ENCODE assay signal across 25 cellular contexts in the genomic region with DNA sequence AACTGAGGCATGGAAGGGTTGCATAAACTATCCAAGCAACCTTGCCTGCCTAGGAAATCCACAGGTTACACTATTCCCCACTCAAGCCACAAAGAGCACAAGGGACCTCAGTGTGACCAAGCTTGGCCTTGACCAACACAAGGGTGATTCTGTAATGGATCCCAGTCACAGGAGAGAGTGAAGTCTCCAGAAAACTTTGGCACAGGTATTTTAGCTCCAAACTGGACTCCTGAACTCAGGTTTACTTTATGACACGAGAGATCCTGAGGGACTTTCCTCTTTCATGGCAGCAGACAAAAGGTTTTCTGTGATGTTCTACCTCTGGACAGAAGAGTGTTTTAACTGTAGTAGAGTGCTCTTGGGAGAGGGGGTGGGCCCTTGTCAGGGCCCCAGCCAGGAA.
DNase-seq lines count a peak whose midpoint lies in the region; ATAC-seq, FAIRE-seq and TF ChIP-seq lines count a peak whose summit lies in the region.
"Had no signal": no experiment of that assay in that cellular context is flagged by ENCODE, and none has a peak within 500 bp of the region (broad histone marks: within the 10 kb centered on the region; RNA-seq: fewer than 3 reads in every experiment).

No MANE protein-coding gene starts in this region.

- POLR2A ChIA-PET in HepG2 (lab: Yijun Ruan, JAX): no interaction called here

- no peak overlapping the region for H3K9ac ChIP-seq in HepG2 (ENCODE audit: insufficient read depth, low read depth, low read length)
- H3K9ac ChIP-seq: BLaER1 treated with 17β-estradiol and CSF1 and Interleukin-3, amounts not matched to agents 10 nM and 100 nM; GM23248 had no signal

- no peak overlapping the region for H2AFZ ChIP-seq in HepG2 (ENCODE audit: low read length)
- H2AFZ ChIP-seq: GM23248 had no signal

- TF ChIP-seq POLR2A in esophagus muscularis mucosa (IDR thresholded peaks at IDR 0.05; ENCODE audit: low read depth): no peak
- no peak for TF ChIP-seq POLR2A in HepG2 (IDR thresholded peaks at IDR 0.05; ENCODE audit: insufficient read depth in 1 of 2, low read depth in 2 of 2, low read length in 2 of 2)

- no peak overlapping the region for H3K4me2 ChIP-seq in HepG2 (ENCODE audit: low read depth, low read length)
- H3K4me2 ChIP-seq: A549; BLaER1 treated with 17β-estradiol and CSF1 and Interleukin-3, amounts not matched to agents 10 nM and 100 nM had no signal

- no peak overlapping the region for H3K27ac ChIP-seq in esophagus muscularis mucosa (replicated peaks in 1 of 4)
- no peak overlapping the region for H3K27ac ChIP-seq in HepG2 (ENCODE audit: extremely low read length, insufficient read depth, low read length)
- H3K27ac ChIP-seq: A549; BLaER1 treated with 17β-estradiol and CSF1 and Interleukin-3, amounts not matched to agents 10 nM and 100 nM; GM23248 had no signal

- no peaks in the 10 kb centered on the region for H3K9me3 ChIP-seq in esophagus muscularis mucosa
- no peaks in the 10 kb centered on the region for H3K9me3 ChIP-seq in HepG2 (ENCODE audit: low read length)
- no peaks in the 10 kb centered on the region for H3K9me3 ChIP-seq in mucosa of descending colon
- H3K9me3 ChIP-seq: A549; BE2C; BLaER1 treated with 17β-estradiol and CSF1 and Interleukin-3, amounts not matched to agents 10 nM and 100 nM had no signal

- H3K79me2 ChIP-seq in HepG2 (ENCODE audit: insufficient read depth, low read length): no peaks in the 10 kb centered on the region

- H3K27me3 ChIP-seq in esophagus muscularis mucosa (no peaks in the 10 kb centered on the region), HepG2 (ENCODE audit: control insufficient read depth in 1 of 2, insufficient read depth in 2 of 2, low read length in 2 of 2) (no peaks in the 10 kb centered on the region)
- H3K27me3 ChIP-seq: BE2C; BLaER1 treated with 17β-estradiol and CSF1 and Interleukin-3, amounts not matched to agents 10 nM and 100 nM had no signal

- ATAC-seq in HepG2: peak; percentile 46
- ATAC-seq in mucosa of descending colon: peak; percentile 23
- no peak for ATAC-seq in HG02678 (IDR thresholded peaks at IDR 0.05; ENCODE audit: unreplicated experiment)
- ATAC-seq in HG03280 (IDR thresholded peaks at IDR 0.05; ENCODE audit: unreplicated experiment): no peak
- ATAC-seq: A549, GM12878 had no signal

- WGBS in esophagus muscularis mucosa: 77% methylated on average over 1 of the region's 1 CpG
- WGBS in HepG2 (ENCODE audit: low lambda C conversion rate): 0% methylated on average over 1 of the region's 1 CpG

- no peak for FAIRE-seq in HepG2 (lab: Jason Lieb, UNC)
- FAIRE-seq: A549, D721Med, GM12878, H1 had no signal

- H3K4me3 ChIP-seq in esophagus muscularis mucosa (no peak overlapping the region), HepG2 (replicated peaks in 1 of 3; ENCODE audit: insufficient read depth in 1 of 3, low read depth in 2 of 3, low read length in 3 of 3) (no peak overlapping the region), mucosa of descending colon (no peak overlapping the region)
- H3K4me3 ChIP-seq: A549; BLaER1 treated with 17β-estradiol and CSF1 and Interleukin-3, amounts not matched to agents 10 nM and 100 nM; GM12878; GM23248 had no signal

- TF ChIP-seq CTCF in esophagus muscularis mucosa (IDR thresholded peaks at IDR 0.05): no peak
- TF ChIP-seq CTCF in HepG2 (CRISPR knock-in tag; IDR thresholded peaks at IDR 0.05): no peak
- TF ChIP-seq CTCF in mucosa of descending colon (IDR thresholded peaks at IDR 0.05): no peak

- H3K36me3 ChIP-seq in esophagus muscularis mucosa (no peaks in the 10 kb centered on the region), HepG2 (replicated peaks in 1 of 2; ENCODE audit: control insufficient read depth in 1 of 2, insufficient read depth in 2 of 2, low read length in 2 of 2) (no peaks in the 10 kb centered on the region), mucosa of descending colon (ENCODE audit: low read depth) (no peaks in the 10 kb centered on the region)
- H3K36me3 ChIP-seq: BE2C; BLaER1 treated with 17β-estradiol and CSF1 and Interleukin-3, amounts not matched to agents 10 nM and 100 nM had no signal

- TF ChIP-seq EP300 in esophagus muscularis mucosa (IDR thresholded peaks at IDR 0.05) (no peak), HepG2 (IDR thresholded peaks at IDR 0.05; ENCODE audit: low read depth in 2 of 2, low read length in 2 of 2) (no peak), HepG2 (CRISPR knock-in tag; IDR thresholded peaks at IDR 0.05; ENCODE audit: borderline replicate concordance) (no peak)

- peak; percentile 50 for DNase-seq in esophagus muscularis mucosa (ENCODE audit: extremely low spot score)
- peak; percentile 17 for DNase-seq in HepG2 (ENCODE audit: low spot score)
- no peak for DNase-seq in mucosa of descending colon
- DNase-seq in NCI-H2196 (lab: John Stamatoyannopoulos, UW; ENCODE audit: unreplicated experiment): no peak
- DNase-seq in GM19238 (ENCODE audit: insufficient read length, low spot score): no peak
- DNase-seq: 8988T; ACHN; AML-193; BE2C; CD4-positive, alpha-beta T cell; CD8-positive, alpha-beta memory T cell; DMS 273 treated with DMSO at 0.1 percent for 48 hours; DMS79; EL; GDM1; GM23248; H7; HCEC 1CT had no signal

- H3K4me1 ChIP-seq in esophagus muscularis mucosa: no peaks in the 10 kb centered on the region
- peaks cover 7% of the 10 kb centered on the region; the same call in 1 of the 2 replicates for H3K4me1 ChIP-seq in HepG2 (ENCODE audit: insufficient read depth, low read length)
- H3K4me1 ChIP-seq in mucosa of descending colon (ENCODE audit: low read depth): no peaks in the 10 kb centered on the region
- H3K4me1 ChIP-seq: A549, BE2C had no signal

- in situ Hi-C loops in HepG2 (cut with HindIII; ENCODE audit: extremely low pct_ligation_motif_present, low pct_unique_long_range_greater_than_20kb): no loop called here

- BruUV-seq in HepG2 (replicated peaks; lab: Mats Ljungman, UMichigan): no TSS peak

- H4K20me1 ChIP-seq in HepG2 (ENCODE audit: insufficient read depth, low read length): no peaks in the 10 kb centered on the region
- H4K20me1 ChIP-seq: BLaER1 treated with 17β-estradiol and CSF1 and Interleukin-3, amounts not matched to agents 10 nM and 100 nM had no signal

- TF ChIP-seq RAD21 in HepG2 (CRISPR knock-in tag; IDR thresholded peaks at IDR 0.05): no peak

- intact Hi-C loops in esophagus muscularis mucosa (cut with DNase I): no loop called here
- intact Hi-C loops in HepG2 (cut with micrococcal nuclease; ENCODE audit: unreplicated experiment): no loop called here
- intact Hi-C loops in mucosa of descending colon (cut with DNase I, micrococcal nuclease): no loop called here

- CTCF ChIA-PET in HepG2 (lab: Yijun Ruan, JAX; ENCODE audit: low intra/inter-chr PET ratio, low total read pairs): no interaction called here

TF ChIP-seq in HepG2, 621 proteins besides CTCF, POLR2A, EP300 and RAD21 (continues in another document):
- TF ChIP-seq ZNF20 (CRISPR knock-in tag; IDR thresholded peaks at IDR 0.05): no peak
- no peak for TF ChIP-seq ZNF460 (CRISPR knock-in tag; IDR thresholded peaks at IDR 0.05; ENCODE audit: borderline replicate concordance)
- TF ChIP-seq, protein P1, sequence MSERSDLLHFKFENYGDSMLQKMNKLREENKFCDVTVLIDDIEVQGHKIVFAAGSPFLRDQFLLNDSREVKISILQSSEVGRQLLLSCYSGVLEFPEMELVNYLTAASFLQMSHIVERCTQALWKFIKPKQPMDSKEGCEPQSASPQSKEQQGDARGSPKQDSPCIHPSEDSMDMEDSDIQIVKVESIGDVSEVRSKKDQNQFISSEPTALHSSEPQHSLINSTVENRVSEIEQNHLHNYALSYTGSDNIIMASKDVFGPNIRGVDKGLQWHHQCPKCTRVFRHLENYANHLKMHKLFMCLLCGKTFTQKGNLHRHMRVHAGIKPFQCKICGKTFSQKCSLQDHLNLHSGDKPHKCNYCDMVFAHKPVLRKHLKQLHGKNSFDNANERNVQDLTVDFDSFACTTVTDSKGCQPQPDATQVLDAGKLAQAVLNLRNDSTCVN (CRISPR knock-in tag; IDR thresholded peaks at IDR 0.05; ENCODE audit: borderline replicate concordance): peak; percentile 58; the same call in 1 of the 2 replicates
- TF ChIP-seq YEATS4 (CRISPR knock-in tag; IDR thresholded peaks at IDR 0.05; ENCODE audit: borderline replicate concordance): no peak
- TF ChIP-seq XRCC5 (optimal IDR thresholded peaks at IDR 0.05; ENCODE audit: low read length): peak; percentile 39
- TF ChIP-seq SNAPC2 (CRISPR knock-in tag; IDR thresholded peaks at IDR 0.05): no peak
- TF ChIP-seq RCOR2 (CRISPR knock-in tag; IDR thresholded peaks at IDR 0.05): no peak
- TF ChIP-seq, protein P2, sequence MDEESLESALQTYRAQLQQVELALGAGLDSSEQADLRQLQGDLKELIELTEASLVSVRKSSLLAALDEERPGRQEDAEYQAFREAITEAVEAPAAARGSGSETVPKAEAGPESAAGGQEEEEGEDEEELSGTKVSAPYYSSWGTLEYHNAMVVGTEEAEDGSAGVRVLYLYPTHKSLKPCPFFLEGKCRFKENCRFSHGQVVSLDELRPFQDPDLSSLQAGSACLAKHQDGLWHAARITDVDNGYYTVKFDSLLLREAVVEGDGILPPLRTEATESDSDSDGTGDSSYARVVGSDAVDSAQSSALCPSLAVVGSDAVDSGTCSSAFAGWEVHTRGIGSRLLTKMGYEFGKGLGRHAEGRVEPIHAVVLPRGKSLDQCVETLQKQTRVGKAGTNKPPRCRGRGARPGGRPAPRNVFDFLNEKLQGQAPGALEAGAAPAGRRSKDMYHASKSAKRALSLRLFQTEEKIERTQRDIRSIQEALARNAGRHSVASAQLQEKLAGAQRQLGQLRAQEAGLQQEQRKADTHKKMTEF (CRISPR knock-in tag; IDR thresholded peaks at IDR 0.05): no peak
- TF ChIP-seq ZNF263 (CRISPR knock-in tag; IDR thresholded peaks at IDR 0.05): 0 out of 2 replicates have a peak, but pooled peaks have one; percentile 76

Comparison
In these comparisons a context has a peak if more than half of its experiments do, and no peak if none do; other contexts are left out.
1. DNase-seq: peak in esophagus muscularis mucosa (single experiment) and HepG2 (single experiment); none in mucosa of descending colon (0 of 3), NCI-H2196 (single experiment) and GM19238 (single experiment).
2. ATAC-seq: peak in HepG2 (single experiment) and mucosa of descending colon (single experiment); none in HG02678 (single experiment) and HG03280 (single experiment).